ENCODE assay signal across 21 cellular contexts in genomic region chr18:26471826-26472225, GRCh38.
DNase-seq lines count a peak whose midpoint lies in the region; ATAC-seq, FAIRE-seq and TF ChIP-seq lines count a peak whose summit lies in the region.
"Had no signal": no experiment of that assay in that cellular context is flagged by ENCODE, and none has a peak within 500 bp of the region (broad histone marks: within the 10 kb centered on the region; RNA-seq: fewer than 3 reads in every experiment).

No MANE protein-coding gene starts in this region.

- H3K4me1 ChIP-seq in A549 (peaks cover 62% of the 10 kb centered on the region), RWPE2 (ENCODE audit: insufficient read depth, poor library complexity, severe bottlenecking) (peaks cover 8% of the 10 kb centered on the region), hepatocyte (ENCODE audit: insufficient read depth) (no peaks in the 10 kb centered on the region), HAP-1 (peaks cover 13% of the 10 kb centered on the region)

- no peak for TF ChIP-seq RAD21 in A549 (conservative IDR thresholded peaks at IDR 0.05 in 1 of 2, IDR thresholded peaks at IDR 0.05 in 1 of 2)

- CTCF ChIA-PET in A549 (lab: Yijun Ruan, JAX): interaction anchor here (0.7 to 2.5 kb wide), 4 partner anchors 10 to 66 kb away, joined by 3 to 7 read pairs (median 3); no protein-coding TSS in a partner anchor

- TF ChIP-seq POLR2A in A549 (IDR thresholded peaks at IDR 0.05; ENCODE audit: low read length): no peak

- FAIRE-seq in A549 (lab: Jason Lieb, UNC): no peak
- FAIRE-seq: GM12878, H54, HTR-8/SVneo, K562 had no signal

- TF ChIP-seq CTCF in A549 (IDR thresholded peaks at IDR 0.05) (no peak), RWPE2 (IDR thresholded peaks at IDR 0.05; ENCODE audit: poor library complexity, severe bottlenecking) (no peak), hepatocyte (IDR thresholded peaks at IDR 0.05; ENCODE audit: poor library complexity) (no peak), neural crest cell (conservative IDR thresholded peaks at IDR 0.05) (no peak)

- in situ Hi-C loops in HAP-1 (cut with MboI; ENCODE audit: low sequenced_read_pairs): no loop called here

- TF ChIP-seq EP300 in A549 (IDR thresholded peaks at IDR 0.05): no peak

- no peak for DNase-seq in A549 (ENCODE audit: low read depth in 1 of 2, low spot score in 1 of 2)
- DNase-seq in RWPE2 (ENCODE audit: low spot score): no peak
- no peak for DNase-seq in hepatocyte (ENCODE audit: low spot score)
- DNase-seq in neural crest cell (ENCODE audit: low read depth, low spot score): no peak
- no peak for DNase-seq in activated CD8-positive, alpha-beta memory T cell treated with anti-CD3 and anti-CD28 coated beads, Interleukin-2, amount 50 U/mL, for 48 hours
- DNase-seq in SKM-1 (lab: John Stamatoyannopoulos, UW; ENCODE audit: unreplicated experiment): no peak
- no peak for DNase-seq in HAP-1 (ENCODE audit: low spot score in 2 of 2)
- DNase-seq: Calu3; CD4-positive, alpha-beta memory T cell; DND-41; EL; IMR-90 had no signal

- no peak overlapping the region for H3K4me3 Mint-ChIP-seq in neural crest cell
- H3K4me3 Mint-ChIP-seq: CD14-positive monocyte; CD4-positive, alpha-beta memory T cell; GM23338 had no signal

- H3K36me3 Mint-ChIP-seq in neural crest cell (ENCODE audit: low read depth): peaks cover 11% of the 10 kb centered on the region
- H3K36me3 Mint-ChIP-seq: CD14-positive monocyte had no signal

- H3K27me3 ChIP-seq in RWPE2 (ENCODE audit: insufficient read depth, poor library complexity, severe bottlenecking): no peaks in the 10 kb centered on the region
- H3K27me3 ChIP-seq in hepatocyte: no peaks in the 10 kb centered on the region
- no peaks in the 10 kb centered on the region for H3K27me3 ChIP-seq in HAP-1 (ENCODE audit: low read depth)
- H3K27me3 ChIP-seq: BLaER1 had no signal

- POLR2A ChIA-PET in A549 (lab: Yijun Ruan, JAX): interaction anchor here (1.2 kb wide), 1 partner anchor 9 kb away, joined by 5 read pairs; no protein-coding TSS in a partner anchor

- H3K79me2 ChIP-seq in hepatocyte: no peaks in the 10 kb centered on the region

- H3K36me3 ChIP-seq in RWPE2 (ENCODE audit: low read depth): peaks cover 52% of the 10 kb centered on the region
- H3K36me3 ChIP-seq in hepatocyte (replicated peaks; ENCODE audit: insufficient read depth, low read depth): no peaks in the 10 kb centered on the region
- no peaks in the 10 kb centered on the region for H3K36me3 ChIP-seq in HAP-1 (replicated peaks)

- no peak overlapping the region for H2AFZ ChIP-seq in hepatocyte
- H2AFZ ChIP-seq: GM23338 had no signal

- no peaks in the 10 kb centered on the region for H3K27me3 Mint-ChIP-seq in neural crest cell (ENCODE audit: low read depth)
- H3K27me3 Mint-ChIP-seq: CD4-positive, alpha-beta memory T cell had no signal

- H3K9me2 ChIP-seq in hepatocyte (replicated peaks; ENCODE audit: insufficient read depth): no peaks in the 10 kb centered on the region

- H3K4me3 ChIP-seq in A549: no peak overlapping the region
- no peak overlapping the region for H3K4me3 ChIP-seq in RWPE2 (ENCODE audit: severe bottlenecking)
- H3K4me3 ChIP-seq in hepatocyte: no peak overlapping the region
- no peak overlapping the region for H3K4me3 ChIP-seq in HAP-1
- H3K4me3 ChIP-seq: BLaER1, GM12878, GM23338, K562 had no signal

- ATAC-seq in A549 (no peak; a peak in 1 of 6 replicates), RWPE2 (ENCODE audit: low read depth) (no peak), GM18867 (IDR thresholded peaks at IDR 0.05; ENCODE audit: unreplicated experiment) (no peak)
- ATAC-seq: GM12878, GM23338, K562 had no signal

- H3K4me1 Mint-ChIP-seq in neural crest cell: no peaks in the 10 kb centered on the region
- H3K4me1 Mint-ChIP-seq: CD14-positive monocyte; CD4-positive, alpha-beta memory T cell had no signal

- H3K27ac Mint-ChIP-seq in neural crest cell (ENCODE audit: unreplicated experiment): peak overlapping the region; percentile 21
- H3K27ac Mint-ChIP-seq: CD14-positive monocyte, GM23338 had no signal

- H3K9me3 Mint-ChIP-seq in neural crest cell: no peaks in the 10 kb centered on the region
- H3K9me3 Mint-ChIP-seq: CD4-positive, alpha-beta memory T cell; GM23338 had no signal

- H3K9me3 ChIP-seq in A549: 0 out of 3 replicates have a peak, but pooled peaks cover 2% of the 10 kb centered on the region
- H3K9me3 ChIP-seq in RWPE2 (ENCODE audit: severe bottlenecking): no peaks in the 10 kb centered on the region
- H3K9me3 ChIP-seq in hepatocyte (ENCODE audit: low read depth): no peaks in the 10 kb centered on the region
- no peaks in the 10 kb centered on the region for H3K9me3 ChIP-seq in HAP-1
- H3K9me3 ChIP-seq: BLaER1 had no signal

- H3K27ac ChIP-seq in A549 (peak overlapping the region; percentile 95 to 97), RWPE2 (ENCODE audit: poor library complexity, severe bottlenecking) (peak overlapping the region; percentile 11), hepatocyte (peak overlapping the region; percentile 67)
- H3K27ac ChIP-seq: 22Rv1, BLaER1 had no signal

- peak overlapping the region; percentile 78 for H3K4me2 ChIP-seq in A549
- no peak overlapping the region for H3K4me2 ChIP-seq in hepatocyte
- H3K4me2 ChIP-seq: BLaER1, GM23338 had no signal

- no peaks in the 10 kb centered on the region for H4K20me1 ChIP-seq in hepatocyte (ENCODE audit: insufficient read depth, poor library complexity, severe bottlenecking)
- H4K20me1 ChIP-seq: BLaER1 had no signal

- WGBS in A549 (ENCODE audit: missing lambda C conversion rate): 85% methylated on average over 9 of the region's 9 CpGs
- WGBS in hepatocyte (ENCODE audit: low lambda C conversion rate, missing lambda C conversion rate): 92% methylated on average over 9 of the region's 9 CpGs

TF ChIP-seq in A549, 52 proteins besides CTCF, POLR2A, EP300 and RAD21:
- TF ChIP-seq HES2 (IDR thresholded peaks at IDR 0.05) (no peak), CBX2 (IDR thresholded peaks at IDR 0.05; ENCODE audit: borderline replicate concordance, low read depth) (no peak)

Comparison
In these comparisons a context has a peak if more than half of its experiments do, and no peak if none do; other contexts are left out.
1. H3K27ac ChIP-seq: peak in every context shown above with its lines; median percentile 96 in A549; 67 in hepatocyte; 11 in RWPE2.